28 cellular contexts compared by ENCODE assay signal in genomic region chr2:140200764-140201163, GRCh38.
"Had no signal": no experiment of that assay in that cellular context is flagged by ENCODE, and none has a peak within 500 bp of the region (broad histone marks: within the 10 kb centered on the region; RNA-seq: fewer than 3 reads in every experiment).

No MANE protein-coding gene starts in this region.

- DNase-seq: activated CD4-positive, alpha-beta memory T cell treated with anti-CD3 and anti-CD28 coated beads, Interleukin-2, amount 10 ng/mL, durations not matched to agents 7 days and 5 days; activated CD4-positive, alpha-beta T cell treated with anti-CD3 and anti-CD28 coated beads, Interleukin-2, amount 50 U/mL, for 1 hour; activated CD4-positive, CD25-positive, alpha-beta regulatory T cell; activated gamma-delta T cell treated with Interleukin-2 at 50 U/mL for 16 hours; activated naive CD4-positive, alpha-beta T cell treated with anti-CD3 and anti-CD28 coated beads, Interleukin-2, amount 10 ng/mL, durations not matched to agents 7 days and 5 days; activated naive CD8-positive, alpha-beta T cell treated with anti-CD3 and anti-CD28 coated beads for 36 hours; activated T-cell treated with anti-CD3 and anti-CD28 coated beads for 4 hours; activated T-cell treated with anti-CD3 and anti-CD28 coated beads, Interleukin-2, amount 50 U/mL, for 48 hours; anterior cingulate cortex; caudate nucleus; NCI-H1092; NCI-H1417; NCI-H2029; NCI-H2107; NCI-H2171 treated with DMSO at 0.1 percent for 48 hours; NCI-H226; NCI-H526; NCI-H774; NK-92 treated with Interleukin-12 subunit alpha and Interleukin-12 subunit beta, amount 100 ng/mL, for 24 hours; Peyer's patch; Right ventricle myocardium superior; SJCRH30; SK-N-SH; T-helper 1 cell had no signal

- H3K9me3 ChIP-seq: breast epithelium, Peyer's patch, SJCRH30, SK-N-SH had no signal

- H3K4me2 ChIP-seq: SK-N-SH had no signal

- H3K36me3 ChIP-seq: breast epithelium, Peyer's patch, SJCRH30 had no signal

- H3K27me3 ChIP-seq: breast epithelium, Peyer's patch, SJCRH30 had no signal

- H3K27ac ChIP-seq: breast epithelium, coronary artery, Peyer's patch, RWPE1, SJCRH30, VCaP had no signal

- H3K4me3 ChIP-seq: breast epithelium, coronary artery, Peyer's patch, SJCRH30 had no signal

- H3K4me1 ChIP-seq: breast epithelium, Peyer's patch, SJCRH30 had no signal

- H3K9ac ChIP-seq: SK-N-SH had no signal
